Comparison of ENCODE assay signal across 17 cellular contexts in genomic region chr1:236869911-236870310, GRCh38.
DNase-seq lines count a peak whose midpoint lies in the region; ATAC-seq and TF ChIP-seq lines count a peak whose summit lies in the region.
"Had no signal": no experiment of that assay in that cellular context is flagged by ENCODE, and none has a peak within 500 bp of the region (broad histone marks: within the 10 kb centered on the region; RNA-seq: fewer than 3 reads in every experiment).

No MANE protein-coding gene starts in this region.

- no peaks in the 10 kb centered on the region for H3K9me3 ChIP-seq in muscle layer of duodenum (ENCODE audit: control insufficient read depth in 1 of 2, low read length in 2 of 2)

- intact Hi-C loops in natural killer cell (cut with micrococcal nuclease): loop anchor here (1.0 kb wide), 1 partner anchor 767 kb away; no protein-coding TSS in a partner anchor

- no peak for TF ChIP-seq CTCF in natural killer cell (IDR thresholded peaks at IDR 0.05)

- H3K27me3 ChIP-seq in muscle layer of duodenum (ENCODE audit: low read depth, low read length): no peaks in the 10 kb centered on the region

- peak overlapping the region; percentile 29 for H3K27ac ChIP-seq in muscle layer of duodenum (ENCODE audit: low read length)

- peaks cover 24 to 26% of the 10 kb centered on the region in 2 donors for H3K4me1 Mint-ChIP-seq in natural killer cell treated with Interleukin-12 subunit alpha and Interleukin-12 subunit beta and Interleukin-15 and Interleukin-18, amount 100 ng/mL, for 72 hours (ENCODE audit: low read depth in 2 of 2)
- H3K4me1 Mint-ChIP-seq in natural killer cell: peaks cover 0 to 4% of the 10 kb centered on the region in 2 donors

- peaks cover 20 to 26% of the 10 kb centered on the region in 2 donors for H3K36me3 ChIP-seq in muscle layer of duodenum (ENCODE audit: control insufficient read depth in 1 of 2, insufficient read depth in 2 of 2, low read length in 2 of 2)

- peak; percentile 45 to 52 for ATAC-seq in natural killer cell treated with Interleukin-12 subunit alpha and Interleukin-12 subunit beta and Interleukin-15 and Interleukin-18, amount 100 ng/mL, for 72 hours
- ATAC-seq in natural killer cell: no peak
- ATAC-seq in HG02970 (IDR thresholded peaks at IDR 0.05; ENCODE audit: low FRiP score, unreplicated experiment): no peak
- ATAC-seq: GM23338 had no signal

- H3K27me3 Mint-ChIP-seq in natural killer cell treated with Interleukin-12 subunit alpha and Interleukin-12 subunit beta and Interleukin-15 and Interleukin-18, amount 100 ng/mL, for 72 hours: no peaks in the 10 kb centered on the region
- no peaks in the 10 kb centered on the region for H3K27me3 Mint-ChIP-seq in natural killer cell (ENCODE audit: low read depth in 2 of 2)
- H3K27me3 Mint-ChIP-seq: CD4-positive, alpha-beta memory T cell had no signal

- H3K4me1 ChIP-seq in muscle layer of duodenum (ENCODE audit: control insufficient read depth in 1 of 2, insufficient read depth in 2 of 2, low read length in 2 of 2): no peaks in the 10 kb centered on the region

- peak overlapping the region; percentile 38 for H3K4me3 Mint-ChIP-seq in natural killer cell treated with Interleukin-12 subunit alpha and Interleukin-12 subunit beta and Interleukin-15 and Interleukin-18, amount 100 ng/mL, for 72 hours
- H3K4me3 Mint-ChIP-seq in natural killer cell: no peak overlapping the region
- H3K4me3 Mint-ChIP-seq: CD4-positive, alpha-beta memory T cell; GM23338 had no signal

- no peak overlapping the region for H3K4me3 ChIP-seq in muscle layer of duodenum (ENCODE audit: low read depth in 1 of 2, low read length in 2 of 2)
- H3K4me3 ChIP-seq: GM23338, K562 had no signal

- peak overlapping the region; percentile 78 to 84 for H3K27ac Mint-ChIP-seq in natural killer cell treated with Interleukin-12 subunit alpha and Interleukin-12 subunit beta and Interleukin-15 and Interleukin-18, amount 100 ng/mL, for 72 hours
- peak overlapping the region in 1 of 2 donors; percentile 22 for H3K27ac Mint-ChIP-seq in natural killer cell

- H3K36me3 Mint-ChIP-seq in natural killer cell treated with Interleukin-12 subunit alpha and Interleukin-12 subunit beta and Interleukin-15 and Interleukin-18, amount 100 ng/mL, for 72 hours: peaks cover 31% of the 10 kb centered on the region
- H3K36me3 Mint-ChIP-seq in natural killer cell: peaks cover 16% of the 10 kb centered on the region

- no peaks in the 10 kb centered on the region for H3K9me3 Mint-ChIP-seq in natural killer cell treated with Interleukin-12 subunit alpha and Interleukin-12 subunit beta and Interleukin-15 and Interleukin-18, amount 100 ng/mL, for 72 hours
- no peaks in the 10 kb centered on the region for H3K9me3 Mint-ChIP-seq in natural killer cell
- H3K9me3 Mint-ChIP-seq: CD4-positive, alpha-beta memory T cell; GM23338 had no signal

- no peak for DNase-seq in natural killer cell treated with Interleukin-12 subunit alpha and Interleukin-12 subunit beta and Interleukin-15 and Interleukin-18, amount 100 ng/mL, for 72 hours (ENCODE audit: low spot score)
- DNase-seq in natural killer cell (no peak), SKM-1 (lab: John Stamatoyannopoulos, UW; ENCODE audit: unreplicated experiment) (peak; percentile 32), SW 1271 (lab: John Stamatoyannopoulos, UW) (no peak), NCI-H82 treated with DMSO at 0.1 percent for 48 hours (lab: John Stamatoyannopoulos, UW; ENCODE audit: unreplicated experiment) (no peak)
- DNase-seq: CD4-positive, alpha-beta memory T cell; DMS79 treated with DMSO at 0.1 percent for 48 hours; GDM1; NCI-H1105; NCI-H187; NCI-H446 treated with DMSO at 0.1 percent for 48 hours; NCI-H748 treated with DMSO at 0.1 percent for 48 hours; SHP77 had no signal

Comparison
In these comparisons a context has a peak if more than half of its experiments do, and no peak if none do; other contexts are left out.
1. ATAC-seq: peak in natural killer cell treated with Interleukin-12 subunit alpha and Interleukin-12 subunit beta and Interleukin-15 and Interleukin-18, amount 100 ng/mL, for 72 hours (2 of 2); none in natural killer cell (0 of 3) and HG02970 (single experiment).